In the genomic region with DNA sequence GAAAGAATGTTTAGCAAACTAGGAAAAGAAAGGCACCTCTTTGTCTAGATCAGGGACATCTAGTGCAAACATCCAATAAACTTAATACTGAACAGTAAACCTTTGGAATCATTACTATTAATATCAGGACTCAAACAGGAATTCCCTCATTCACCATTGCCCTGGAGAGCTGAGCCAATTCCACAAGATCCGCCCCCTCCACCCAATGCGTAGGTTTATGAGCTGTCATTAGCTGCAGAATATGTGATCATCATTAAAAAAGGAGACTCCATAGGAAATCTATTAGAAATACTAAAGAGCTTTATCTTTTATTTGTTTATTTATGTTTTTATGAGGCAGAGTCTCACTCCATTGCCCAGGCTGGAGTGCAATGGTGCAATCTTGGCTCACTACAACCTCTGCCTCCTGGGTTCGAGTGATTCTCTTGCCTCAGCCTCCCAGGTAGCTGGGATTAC, we compare ENCODE assay signal across 20 cellular contexts. TPM values are rescaled to one million over a fixed set of nuclear protein-coding genes. Genes with fewer than 3 reads are reported as not detected.
DNase-seq lines count a peak whose midpoint lies in the region; ATAC-seq and TF ChIP-seq lines count a peak whose summit lies in the region.
"Had no signal": no experiment of that assay in that cellular context is flagged by ENCODE, and none has a peak within 500 bp of the region (broad histone marks: within the 10 kb centered on the region; RNA-seq: fewer than 3 reads in every experiment).

No MANE protein-coding gene starts in this region.

- H3K27me3 Mint-ChIP-seq in activated T-helper 1 cell treated with anti-CD3 and anti-CD28 coated beads, Interleukin-12 subunit alpha, Interleukin-12 subunit beta, Interleukin-2, Interleukin-4 antibody, amounts not matched to agents 30 ng/mL and 10 ng/mL and 1 ng/mL, durations not matched to agents 14 hours and 24 hours and 36 hours (ENCODE audit: insufficient read depth), result peaks cover 10% of the 10 kb centered on the region

- POLR2A ChIA-PET in HEK293 (lab: Yijun Ruan, JAX), result no interaction called here

- H3K9me3 ChIP-seq in HEK293 (ENCODE audit: control insufficient read depth, insufficient read depth, low read depth, low read length), result no peaks in the 10 kb centered on the region
- H3K9me3 ChIP-seq: BLaER1, MG63, SJSA1 had no signal

- no peaks in the 10 kb centered on the region for H3K36me3 ChIP-seq in HEK293 (ENCODE audit: control insufficient read depth in 2 of 2, insufficient read depth in 1 of 2, low read length in 2 of 2)
- H3K36me3 ChIP-seq: BLaER1, MG63, SJSA1 had no signal

- no peaks in the 10 kb centered on the region for H3K36me3 Mint-ChIP-seq in activated T-helper 1 cell treated with anti-CD3 and anti-CD28 coated beads, Interleukin-12 subunit alpha, Interleukin-12 subunit beta, Interleukin-2, Interleukin-4 antibody, amounts not matched to agents 30 ng/mL and 10 ng/mL and 1 ng/mL, durations not matched to agents 14 hours and 24 hours and 36 hours (ENCODE audit: low read depth)
- H3K36me3 Mint-ChIP-seq: CD8-positive, alpha-beta T cell had no signal

- no peak for ATAC-seq in GM21367 (IDR thresholded peaks at IDR 0.05; ENCODE audit: unreplicated experiment)
- ATAC-seq in Right ventricle myocardium superior (ENCODE audit: poor library complexity), result no peak
- ATAC-seq in GM19452 (IDR thresholded peaks at IDR 0.05; ENCODE audit: unreplicated experiment), result no peak
- ATAC-seq: CD8-positive, alpha-beta T cell had no signal

- no peak overlapping the region for H3K4me3 Mint-ChIP-seq in activated T-helper 1 cell treated with anti-CD3 and anti-CD28 coated beads, Interleukin-12 subunit alpha, Interleukin-12 subunit beta, Interleukin-2, Interleukin-4 antibody, amounts not matched to agents 30 ng/mL and 10 ng/mL and 1 ng/mL, durations not matched to agents 14 hours and 24 hours and 36 hours
- H3K4me3 Mint-ChIP-seq: CD8-positive, alpha-beta T cell had no signal

- CTCF ChIA-PET in HEK293 (lab: Yijun Ruan, JAX), result interaction anchor here (1.2 to 2.0 kb wide), 2 partner anchors 14 to 27 kb away, joined by 3 to 7 read pairs; no protein-coding TSS in a partner anchor

- no peaks in the 10 kb centered on the region for H3K9me3 Mint-ChIP-seq in activated T-helper 1 cell treated with anti-CD3 and anti-CD28 coated beads, Interleukin-12 subunit alpha, Interleukin-12 subunit beta, Interleukin-2, Interleukin-4 antibody, amounts not matched to agents 30 ng/mL and 10 ng/mL and 1 ng/mL, durations not matched to agents 14 hours and 24 hours and 36 hours
- H3K9me3 Mint-ChIP-seq: CD8-positive, alpha-beta T cell had no signal

- no peak for DNase-seq in activated T-helper 1 cell treated with anti-CD3 and anti-CD28 coated beads, Interleukin-12 subunit alpha, Interleukin-12 subunit beta, Interleukin-2, Interleukin-4 antibody, amounts not matched to agents 30 ng/mL and 10 ng/mL and 1 ng/mL, durations not matched to agents 14 hours and 24 hours and 36 hours (ENCODE audit: low spot score)
- DNase-seq in putamen (ENCODE audit: low spot score) (peak; percentile 71), Right ventricle myocardium superior (no peak)
- DNase-seq: CD8-positive, alpha-beta T cell; IMR-90; MG63; NCI-H1048; NCI-H1436; NCI-H1930 had no signal

- TF ChIP-seq CTCF in 22Rv1 (IDR thresholded peaks at IDR 0.05), result no peak
- no peak for TF ChIP-seq CTCF in HEK293 (tag by site-specific recombination; IDR thresholded peaks at IDR 0.05)

- peaks cover 4% of the 10 kb centered on the region for H3K4me1 ChIP-seq in HEK293 (ENCODE audit: control insufficient read depth, insufficient read depth, low read length)
- H3K4me1 ChIP-seq: BLaER1, SJSA1 had no signal

- H3K27ac Mint-ChIP-seq in activated T-helper 1 cell treated with anti-CD3 and anti-CD28 coated beads, Interleukin-12 subunit alpha, Interleukin-12 subunit beta, Interleukin-2, Interleukin-4 antibody, amounts not matched to agents 30 ng/mL and 10 ng/mL and 1 ng/mL, durations not matched to agents 14 hours and 24 hours and 36 hours, result peak overlapping the region; percentile 44
- H3K27ac Mint-ChIP-seq: CD8-positive, alpha-beta T cell had no signal

- H3K4me3 ChIP-seq in HEK293 (ENCODE audit: low read depth, low read length), result no peak overlapping the region
- H3K4me3 ChIP-seq: BLaER1, MG63, SJSA1 had no signal

- H3K27ac ChIP-seq in 22Rv1, result peak overlapping the region; percentile 96
- no peak overlapping the region for H3K27ac ChIP-seq in HEK293 (ENCODE audit: extremely low read depth, low read depth, low read length)
- H3K27ac ChIP-seq: BLaER1, SJSA1 had no signal

- peaks cover 8% of the 10 kb centered on the region for H3K4me1 Mint-ChIP-seq in activated T-helper 1 cell treated with anti-CD3 and anti-CD28 coated beads, Interleukin-12 subunit alpha, Interleukin-12 subunit beta, Interleukin-2, Interleukin-4 antibody, amounts not matched to agents 30 ng/mL and 10 ng/mL and 1 ng/mL, durations not matched to agents 14 hours and 24 hours and 36 hours (ENCODE audit: low read depth)

- intact Hi-C loops in activated T-helper 1 cell treated with anti-CD3 and anti-CD28 coated beads, Interleukin-12 subunit alpha, Interleukin-12 subunit beta, Interleukin-2, Interleukin-4 antibody, amounts not matched to agents 30 ng/mL and 10 ng/mL and 1 ng/mL, durations not matched to agents 14 hours and 24 hours and 36 hours (cut with micrococcal nuclease), result no loop called here
- intact Hi-C loops in Right ventricle myocardium superior (cut with DNase I), result no loop called here

TF ChIP-seq in HEK293, 187 proteins besides CTCF, POLR2A, EP300 and RAD21 (continues in another document):
- 0 out of 2 replicates have a peak, but pooled peaks have one; percentile 45 for TF ChIP-seq IKZF3 (tag by site-specific recombination; IDR thresholded peaks at IDR 0.05)
- TF ChIP-seq ZNF629 (tag by site-specific recombination; IDR thresholded peaks at IDR 0.05), result 0 out of 2 replicates have a peak, but pooled peaks have one; percentile 40
- peak; percentile 51 for TF ChIP-seq ZNF366 (tag by site-specific recombination; conservative IDR thresholded peaks at IDR 0.05)
- TF ChIP-seq, protein P1, sequence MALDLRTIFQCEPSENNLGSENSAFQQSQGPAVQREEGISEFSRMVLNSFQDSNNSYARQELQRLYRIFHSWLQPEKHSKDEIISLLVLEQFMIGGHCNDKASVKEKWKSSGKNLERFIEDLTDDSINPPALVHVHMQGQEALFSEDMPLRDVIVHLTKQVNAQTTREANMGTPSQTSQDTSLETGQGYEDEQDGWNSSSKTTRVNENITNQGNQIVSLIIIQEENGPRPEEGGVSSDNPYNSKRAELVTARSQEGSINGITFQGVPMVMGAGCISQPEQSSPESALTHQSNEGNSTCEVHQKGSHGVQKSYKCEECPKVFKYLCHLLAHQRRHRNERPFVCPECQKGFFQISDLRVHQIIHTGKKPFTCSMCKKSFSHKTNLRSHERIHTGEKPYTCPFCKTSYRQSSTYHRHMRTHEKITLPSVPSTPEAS (tag by site-specific recombination; IDR thresholded peaks at IDR 0.05), result no peak
- TF ChIP-seq ZNF354C (tag by site-specific recombination; IDR thresholded peaks at IDR 0.05; ENCODE audit: borderline replicate concordance, low read depth), result no peak
- TF ChIP-seq, protein P2, sequence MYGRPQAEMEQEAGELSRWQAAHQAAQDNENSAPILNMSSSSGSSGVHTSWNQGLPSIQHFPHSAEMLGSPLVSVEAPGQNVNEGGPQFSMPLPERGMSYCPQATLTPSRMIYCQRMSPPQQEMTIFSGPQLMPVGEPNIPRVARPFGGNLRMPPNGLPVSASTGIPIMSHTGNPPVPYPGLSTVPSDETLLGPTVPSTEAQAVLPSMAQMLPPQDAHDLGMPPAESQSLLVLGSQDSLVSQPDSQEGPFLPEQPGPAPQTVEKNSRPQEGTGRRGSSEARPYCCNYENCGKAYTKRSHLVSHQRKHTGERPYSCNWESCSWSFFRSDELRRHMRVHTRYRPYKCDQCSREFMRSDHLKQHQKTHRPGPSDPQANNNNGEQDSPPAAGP (tag by site-specific recombination; IDR thresholded peaks at IDR 0.05), result no peak
- no peak for TF ChIP-seq YY2 (tag by site-specific recombination; IDR thresholded peaks at IDR 0.05)
- TF ChIP-seq KLF10 (tag by site-specific recombination; IDR thresholded peaks at IDR 0.05), result 0 out of 2 replicates have a peak, but pooled peaks have one; percentile 38
- TF ChIP-seq ZNF670 (tag by site-specific recombination; IDR thresholded peaks at IDR 0.05; ENCODE audit: low read depth), result no peak

RNA-seq across cellular contexts. Expression of a gene that starts 5.5 kb away (rescaled TPM):
- total RNA-seq in activated T-helper 1 cell treated with anti-CD3 and anti-CD28 coated beads, Interleukin-12 subunit alpha, Interleukin-12 subunit beta, Interleukin-2, Interleukin-4 antibody, amounts not matched to agents 30 ng/mL and 10 ng/mL and 1 ng/mL, durations not matched to agents 14 hours and 24 hours and 36 hours, result 0.05 TPM in 1 of 2 replicates, not detected in the other
- total RNA-seq in Right ventricle myocardium superior, result not detected
- total RNA-seq: A673; Calu3; CD8-positive, alpha-beta T cell; HT1080; IMR-90; NCI-H460; SJSA1 had no signal

RNA-seq across cellular contexts. Expression of a gene that starts 46.5 kb away (rescaled TPM):
- total RNA-seq in activated T-helper 1 cell treated with anti-CD3 and anti-CD28 coated beads, Interleukin-12 subunit alpha, Interleukin-12 subunit beta, Interleukin-2, Interleukin-4 antibody, amounts not matched to agents 30 ng/mL and 10 ng/mL and 1 ng/mL, durations not matched to agents 14 hours and 24 hours and 36 hours, result 290 and 291 TPM in 2 replicates
- total RNA-seq in Right ventricle myocardium superior, result 61.5 TPM

RNA-seq across cellular contexts. Expression of a gene that starts 51.0 kb away (rescaled TPM):
- total RNA-seq in activated T-helper 1 cell treated with anti-CD3 and anti-CD28 coated beads, Interleukin-12 subunit alpha, Interleukin-12 subunit beta, Interleukin-2, Interleukin-4 antibody, amounts not matched to agents 30 ng/mL and 10 ng/mL and 1 ng/mL, durations not matched to agents 14 hours and 24 hours and 36 hours, result not detected in 2 replicates
- not detected for total RNA-seq in Right ventricle myocardium superior
- total RNA-seq: A673; Calu3; CD8-positive, alpha-beta T cell; H1; HT1080; IMR-90; NCI-H460; SJSA1 had no signal
